Comparison of ENCODE assay signal across 13 cellular contexts in genomic region chr14:37189733-37190132, GRCh38. TPM values are rescaled to one million over a fixed set of nuclear protein-coding genes. Genes with fewer than 3 reads are reported as not detected.
"Had no signal": no experiment of that assay in that cellular context is flagged by ENCODE, and none has a peak within 500 bp of the region (broad histone marks: within the 10 kb centered on the region; RNA-seq: fewer than 3 reads in every experiment).

No MANE protein-coding gene starts in this region.

RNA-seq across cellular contexts. Expression of gene MIPOL1, which starts 8.0 kb away (rescaled TPM):
- total RNA-seq: activated B cell treated with CpG ODN at 0.5 μM for 24 hours; activated CD4-positive, alpha-beta T cell treated with anti-CD3 and anti-CD28 coated beads, Interleukin-2, amount 10 ng/mL, durations not matched to agents 24 days and 14 days; activated CD4-positive, alpha-beta T cell treated with anti-CD3 and anti-CD28 coated beads, Interleukin-2, amount 10 ng/mL, durations not matched to agents 7 days and 5 days; activated CD8-positive, alpha-beta memory T cell treated with anti-CD3 and anti-CD28 coated beads for 36 hours; activated CD8-positive, alpha-beta memory T cell treated with anti-CD3 and anti-CD28 coated beads, Interleukin-2, amount 10 ng/mL, durations not matched to agents 7 days and 5 days; activated CD8-positive, alpha-beta T cell treated with anti-CD3 and anti-CD28 coated beads for 36 hours; activated CD8-positive, alpha-beta T cell treated with anti-CD3 and anti-CD28 coated beads, Interleukin-2, amount 10 ng/mL, durations not matched to agents 7 days and 5 days; T-helper 2 cell treated with Interferon-gamma antibody and Interleukin-4, amounts not matched to agents 100 ng/mL and 5 ng/mL, for 36 hours had no signal

RNA-seq across cellular contexts. Expression of gene SLC25A21, which starts 17.3 kb away (rescaled TPM):
- total RNA-seq: activated B cell treated with CpG ODN at 0.5 μM for 24 hours; activated CD4-positive, alpha-beta memory T cell treated with anti-CD3 and anti-CD28 coated beads for 36 hours; activated CD4-positive, alpha-beta memory T cell treated with anti-CD3 and anti-CD28 coated beads, Interleukin-2, amount 10 ng/mL, durations not matched to agents 7 days and 5 days; activated CD4-positive, alpha-beta T cell treated with anti-CD3 and anti-CD28 coated beads for 36 hours; activated CD4-positive, alpha-beta T cell treated with anti-CD3 and anti-CD28 coated beads, Interleukin-2, amount 10 ng/mL, durations not matched to agents 24 days and 14 days; activated CD4-positive, alpha-beta T cell treated with anti-CD3 and anti-CD28 coated beads, Interleukin-2, amount 10 ng/mL, durations not matched to agents 7 days and 5 days; activated CD8-positive, alpha-beta memory T cell treated with anti-CD3 and anti-CD28 coated beads for 36 hours; activated CD8-positive, alpha-beta memory T cell treated with anti-CD3 and anti-CD28 coated beads, Interleukin-2, amount 10 ng/mL, durations not matched to agents 7 days and 5 days; activated CD8-positive, alpha-beta T cell treated with anti-CD3 and anti-CD28 coated beads for 36 hours; activated CD8-positive, alpha-beta T cell treated with anti-CD3 and anti-CD28 coated beads, Interleukin-2, amount 10 ng/mL, durations not matched to agents 7 days and 5 days; T-helper 1 cell treated with Interleukin-12 subunit alpha and Interleukin-12 subunit beta and Interleukin-4 antibody, amounts not matched to agents 30 ng/mL and 1 ng/mL, for 36 hours; T-helper 17 cell; T-helper 2 cell treated with Interferon-gamma antibody and Interleukin-4, amounts not matched to agents 100 ng/mL and 5 ng/mL, for 36 hours had no signal
